ENCODE assay signal across 9 cellular contexts in genomic region chr1:54577612-54578011, GRCh38. TPM values are rescaled to one million over a fixed set of nuclear protein-coding genes. Genes with fewer than 3 reads are reported as not detected.
DNase-seq lines count a peak whose midpoint lies in the region; ATAC-seq and TF ChIP-seq lines count a peak whose summit lies in the region.
"Had no signal": no experiment of that assay in that cellular context is flagged by ENCODE, and none has a peak within 500 bp of the region (broad histone marks: within the 10 kb centered on the region; RNA-seq: fewer than 3 reads in every experiment).

No MANE protein-coding gene starts in this region.

- TF ChIP-seq CTCF in cardiac fibroblast (IDR thresholded peaks at IDR 0.05; ENCODE audit: low read depth, low read length): no peak
- TF ChIP-seq CTCF in hepatocyte (IDR thresholded peaks at IDR 0.05; ENCODE audit: poor library complexity): no peak
- no peak for TF ChIP-seq CTCF in spleen (IDR thresholded peaks at IDR 0.05 in 8 of 11, conservative IDR thresholded peaks at IDR 0.05 in 3 of 11)

- H3K4me3 ChIP-seq in Karpas-422 (ENCODE audit: low read length) (no peak overlapping the region), cardiac fibroblast (replicated peaks in 1 of 2; ENCODE audit: low read depth in 2 of 2, low read length in 2 of 2) (no peak overlapping the region), hepatocyte (no peak overlapping the region), spleen (no peak overlapping the region)

- no peaks in the 10 kb centered on the region for H3K27me3 ChIP-seq in Karpas-422 (ENCODE audit: low read length)
- no peaks in the 10 kb centered on the region for H3K27me3 ChIP-seq in hepatocyte
- H3K27me3 ChIP-seq in spleen (replicated peaks in 1 of 7): no peaks in the 10 kb centered on the region

- H3K9me3 ChIP-seq in Karpas-422 (ENCODE audit: low read length) (no peaks in the 10 kb centered on the region), hepatocyte (ENCODE audit: low read depth) (no peaks in the 10 kb centered on the region), spleen (no peaks in the 10 kb centered on the region)

- no peaks in the 10 kb centered on the region for H3K9me3 Mint-ChIP-seq in natural killer cell treated with Interleukin-12 subunit alpha and Interleukin-12 subunit beta and Interleukin-15 and Interleukin-18, amount 100 ng/mL, for 72 hours
- H3K9me3 Mint-ChIP-seq: naive B cell had no signal

- H3K4me1 Mint-ChIP-seq in natural killer cell treated with Interleukin-12 subunit alpha and Interleukin-12 subunit beta and Interleukin-15 and Interleukin-18, amount 100 ng/mL, for 72 hours (ENCODE audit: low read depth in 2 of 2): peaks cover under 1% of the 10 kb centered on the region in 2 donors
- H3K4me1 Mint-ChIP-seq: naive B cell had no signal

- H3K36me3 ChIP-seq in Karpas-422 (ENCODE audit: insufficient read depth, low read length): no peaks in the 10 kb centered on the region
- H3K36me3 ChIP-seq in hepatocyte (replicated peaks; ENCODE audit: insufficient read depth, low read depth): no peaks in the 10 kb centered on the region
- H3K36me3 ChIP-seq in spleen: no peaks in the 10 kb centered on the region

- no peak for ATAC-seq in GM18861 (IDR thresholded peaks at IDR 0.05; ENCODE audit: unreplicated experiment)
- no peak for ATAC-seq in natural killer cell treated with Interleukin-12 subunit alpha and Interleukin-12 subunit beta and Interleukin-15 and Interleukin-18, amount 100 ng/mL, for 72 hours

- H3K9ac ChIP-seq in Karpas-422 (ENCODE audit: low read length): no peak overlapping the region

- H3K4me3 Mint-ChIP-seq in natural killer cell treated with Interleukin-12 subunit alpha and Interleukin-12 subunit beta and Interleukin-15 and Interleukin-18, amount 100 ng/mL, for 72 hours: no peak overlapping the region
- H3K4me3 Mint-ChIP-seq: naive B cell had no signal

- H3K4me2 ChIP-seq in Karpas-422 (ENCODE audit: low read depth, low read length, poor library complexity, severe bottlenecking): no peak overlapping the region
- no peak overlapping the region for H3K4me2 ChIP-seq in hepatocyte

- H4K20me1 ChIP-seq in Karpas-422 (ENCODE audit: insufficient read depth, low read depth, low read length): no peaks in the 10 kb centered on the region
- H4K20me1 ChIP-seq in hepatocyte (ENCODE audit: insufficient read depth, poor library complexity, severe bottlenecking): no peaks in the 10 kb centered on the region

- no peak overlapping the region for H3K27ac Mint-ChIP-seq in natural killer cell treated with Interleukin-12 subunit alpha and Interleukin-12 subunit beta and Interleukin-15 and Interleukin-18, amount 100 ng/mL, for 72 hours
- H3K27ac Mint-ChIP-seq: naive B cell had no signal

- H3K9me2 ChIP-seq in Karpas-422 (replicated peaks; ENCODE audit: insufficient read depth, low read length) (no peaks in the 10 kb centered on the region), hepatocyte (replicated peaks; ENCODE audit: insufficient read depth) (no peaks in the 10 kb centered on the region)

- no peak overlapping the region for H2AFZ ChIP-seq in Karpas-422 (ENCODE audit: low read length)
- no peak overlapping the region for H2AFZ ChIP-seq in hepatocyte

- H3K4me1 ChIP-seq in Karpas-422 (ENCODE audit: low read length) (0 out of 2 replicates have a peak, but pooled peaks cover 2% of the 10 kb centered on the region), hepatocyte (ENCODE audit: insufficient read depth) (peaks cover 15% of the 10 kb centered on the region), spleen (peaks cover 0 to 5% (median under 1%) of the 10 kb centered on the region in 6 donors)

- H3K79me2 ChIP-seq in Karpas-422 (ENCODE audit: low read length): no peaks in the 10 kb centered on the region
- no peaks in the 10 kb centered on the region for H3K79me2 ChIP-seq in hepatocyte

- H3K27ac ChIP-seq in Karpas-422 (ENCODE audit: low read length) (no peak overlapping the region), hepatocyte (no peak overlapping the region), spleen (no peak overlapping the region)

- intact Hi-C loops in spleen (cut with DNase I; ENCODE audit: low total_unique reads): no loop called here

- H3K27me3 Mint-ChIP-seq in natural killer cell treated with Interleukin-12 subunit alpha and Interleukin-12 subunit beta and Interleukin-15 and Interleukin-18, amount 100 ng/mL, for 72 hours: peaks cover 0 to 3% of the 10 kb centered on the region in 2 donors

- H3K36me3 Mint-ChIP-seq in natural killer cell treated with Interleukin-12 subunit alpha and Interleukin-12 subunit beta and Interleukin-15 and Interleukin-18, amount 100 ng/mL, for 72 hours: no peaks in the 10 kb centered on the region
- H3K36me3 Mint-ChIP-seq: naive B cell had no signal

- no peak for TF ChIP-seq POLR2A in spleen (IDR thresholded peaks at IDR 0.05)

- DNase-seq in Karpas-422 (peak; percentile 1), cardiac fibroblast (ENCODE audit: low read depth in 2 of 2) (peak; percentile 43 to 85), hepatocyte (ENCODE audit: low spot score) (peak; percentile 74), spleen (peak; percentile 75), NCI-H2081 treated with DMSO at 0.1 percent for 48 hours (lab: John Stamatoyannopoulos, UW) (no peak), GOT3 (lab: John Stamatoyannopoulos, UW) (no peak)
- no peak for DNase-seq in natural killer cell treated with Interleukin-12 subunit alpha and Interleukin-12 subunit beta and Interleukin-15 and Interleukin-18, amount 100 ng/mL, for 72 hours (ENCODE audit: low spot score)
- DNase-seq: naive B cell had no signal

- WGBS in hepatocyte (ENCODE audit: low lambda C conversion rate, missing lambda C conversion rate): 65% methylated on average over 6 of the region's 6 CpGs
- WGBS in spleen, 5 donors: 59 to 72% (median 70%) methylated on average over 6 of the region's 6 CpGs

RNA-seq across cellular contexts. Expression of gene ACOT11, which starts 29.6 kb away (rescaled TPM):
- not detected in 2 replicates for total RNA-seq in Karpas-422 (2014; rRNA removed; shearing (Covaris generic); ENCODE audit: low replicate concordance)
- total RNA-seq in hepatocyte (6.7 and 13.8 TPM in 2 replicates), spleen (1 to 10 TPM; 1.5 to 3.2 (median 2.5) TPM)
- polyA plus RNA-seq in hepatocyte (9.3 and 20.0 TPM in 2 replicates), spleen (under 1 TPM; 0.30 to 0.86 (median 0.52) TPM)
- total RNA-seq in natural killer cell treated with Interleukin-12 subunit alpha and Interleukin-12 subunit beta and Interleukin-15 and Interleukin-18, amount 100 ng/mL, for 72 hours: under 1 TPM; 0.33 to 0.52 TPM

RNA-seq across cellular contexts. Expression of gene FAM151A, which starts 45.7 kb away (rescaled TPM):
- total RNA-seq in Karpas-422 (2014; rRNA removed; shearing (Covaris generic); ENCODE audit: low replicate concordance): not detected in 2 replicates
- total RNA-seq in hepatocyte: 9.8 and 15.7 TPM in 2 replicates
- polyA plus RNA-seq in hepatocyte: 5.0 and 13.5 TPM in 2 replicates
- total RNA-seq in spleen: 1 to 10 TPM in 1 of 7 donors, under 1 TPM in 5, not detected in 1; 0.70 to 1.2 (median 0.75) TPM
- 1 to 10 TPM; 2.9 to 4.2 (median 3.8) TPM for polyA plus RNA-seq in spleen
- total RNA-seq in natural killer cell treated with Interleukin-12 subunit alpha and Interleukin-12 subunit beta and Interleukin-15 and Interleukin-18, amount 100 ng/mL, for 72 hours: not detected

Comparison
In these comparisons a context has a peak if more than half of its experiments do, and no peak if none do; other contexts are left out.
1. DNase-seq: peak in Karpas-422 (single experiment), cardiac fibroblast (2 of 2), hepatocyte (single experiment) and spleen (single experiment); none in natural killer cell treated with Interleukin-12 subunit alpha and Interleukin-12 subunit beta and Interleukin-15 and Interleukin-18, amount 100 ng/mL, for 72 hours (single experiment), NCI-H2081 treated with DMSO at 0.1 percent for 48 hours (single experiment) and GOT3 (single experiment).